Comparison of ENCODE assay signal across 1 cellular context in the genomic region with DNA sequence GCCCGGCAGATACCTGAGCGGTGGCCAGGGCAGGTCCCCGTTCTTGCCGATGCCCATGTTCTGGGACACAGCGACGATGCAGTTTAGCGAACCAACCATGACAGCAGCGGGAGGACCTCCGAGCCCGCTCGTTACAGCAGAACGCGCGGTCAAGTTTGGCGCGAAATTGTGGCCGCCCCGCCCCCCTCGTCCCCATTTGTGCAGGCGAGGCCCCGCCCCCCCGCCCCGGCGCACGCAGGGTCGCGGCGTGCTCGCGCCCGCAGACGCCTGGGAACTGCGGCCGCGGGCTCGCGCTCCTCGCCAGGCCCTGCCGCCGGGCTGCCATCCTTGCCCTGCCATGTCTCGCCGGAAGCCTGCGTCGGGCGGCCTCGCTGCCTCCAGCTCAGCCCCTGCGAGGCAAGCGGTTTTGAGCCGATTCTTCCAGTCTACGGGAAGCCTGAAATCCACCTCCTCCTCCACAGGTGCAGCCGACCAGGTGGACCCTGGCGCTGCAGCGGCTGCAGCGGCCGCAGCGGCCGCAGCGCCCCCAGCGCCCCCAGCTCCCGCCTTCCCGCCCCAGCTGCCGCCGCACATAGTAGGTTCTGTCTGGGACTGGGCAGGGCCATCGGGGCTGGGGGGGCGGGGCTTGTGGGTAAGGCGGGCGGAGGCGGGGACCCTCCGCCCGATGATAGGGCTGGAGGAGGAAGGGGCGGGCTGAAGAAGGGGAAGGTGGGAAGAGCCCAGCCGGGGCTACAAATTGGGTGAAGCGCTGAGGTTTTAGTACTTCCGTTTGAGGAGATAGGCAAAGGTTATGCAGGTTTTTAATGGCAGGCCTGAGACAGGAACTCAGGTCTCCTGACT.
TF ChIP-seq lines count a peak whose summit lies in the region.

A gene (minus strand): TSS at position 593 of the 840 bp plus-strand sequence. CDS start 494 bp downstream, at position 99.
A gene (plus strand): TSS at position 262 of the 840 bp plus-strand sequence. CDS start 76 bp downstream, at position 338.

TF ChIP-seq in K562, 482 proteins besides CTCF, POLR2A, EP300 and RAD21 (continued from another document and continues in another):
- TF ChIP-seq, protein P1, sequence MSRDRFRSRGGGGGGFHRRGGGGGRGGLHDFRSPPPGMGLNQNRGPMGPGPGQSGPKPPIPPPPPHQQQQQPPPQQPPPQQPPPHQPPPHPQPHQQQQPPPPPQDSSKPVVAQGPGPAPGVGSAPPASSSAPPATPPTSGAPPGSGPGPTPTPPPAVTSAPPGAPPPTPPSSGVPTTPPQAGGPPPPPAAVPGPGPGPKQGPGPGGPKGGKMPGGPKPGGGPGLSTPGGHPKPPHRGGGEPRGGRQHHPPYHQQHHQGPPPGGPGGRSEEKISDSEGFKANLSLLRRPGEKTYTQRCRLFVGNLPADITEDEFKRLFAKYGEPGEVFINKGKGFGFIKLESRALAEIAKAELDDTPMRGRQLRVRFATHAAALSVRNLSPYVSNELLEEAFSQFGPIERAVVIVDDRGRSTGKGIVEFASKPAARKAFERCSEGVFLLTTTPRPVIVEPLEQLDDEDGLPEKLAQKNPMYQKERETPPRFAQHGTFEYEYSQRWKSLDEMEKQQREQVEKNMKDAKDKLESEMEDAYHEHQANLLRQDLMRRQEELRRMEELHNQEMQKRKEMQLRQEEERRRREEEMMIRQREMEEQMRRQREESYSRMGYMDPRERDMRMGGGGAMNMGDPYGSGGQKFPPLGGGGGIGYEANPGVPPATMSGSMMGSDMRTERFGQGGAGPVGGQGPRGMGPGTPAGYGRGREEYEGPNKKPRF (IDR thresholded peaks at IDR 0.05; ENCODE audit: low read depth, low read length), result no peak
- TF ChIP-seq, protein P2, sequence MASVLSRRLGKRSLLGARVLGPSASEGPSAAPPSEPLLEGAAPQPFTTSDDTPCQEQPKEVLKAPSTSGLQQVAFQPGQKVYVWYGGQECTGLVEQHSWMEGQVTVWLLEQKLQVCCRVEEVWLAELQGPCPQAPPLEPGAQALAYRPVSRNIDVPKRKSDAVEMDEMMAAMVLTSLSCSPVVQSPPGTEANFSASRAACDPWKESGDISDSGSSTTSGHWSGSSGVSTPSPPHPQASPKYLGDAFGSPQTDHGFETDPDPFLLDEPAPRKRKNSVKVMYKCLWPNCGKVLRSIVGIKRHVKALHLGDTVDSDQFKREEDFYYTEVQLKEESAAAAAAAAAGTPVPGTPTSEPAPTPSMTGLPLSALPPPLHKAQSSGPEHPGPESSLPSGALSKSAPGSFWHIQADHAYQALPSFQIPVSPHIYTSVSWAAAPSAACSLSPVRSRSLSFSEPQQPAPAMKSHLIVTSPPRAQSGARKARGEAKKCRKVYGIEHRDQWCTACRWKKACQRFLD (CRISPR knock-in tag; IDR thresholded peaks at IDR 0.05), result peak; percentile 67; the same call in 1 of the 2 replicates
- TF ChIP-seq KLF6 (CRISPR knock-in tag; IDR thresholded peaks at IDR 0.05; ENCODE audit: borderline replicate concordance) (no peak), EGR1 (conservative IDR thresholded peaks at IDR 0.05) (peak; percentile 61), POLR3A (IDR thresholded peaks at IDR 0.05; ENCODE audit: borderline replicate concordance, extremely low read depth, insufficient read depth, insufficient read length) (no peak), KLF13 (tag; IDR thresholded peaks at IDR 0.05; ENCODE audit: borderline replicate concordance, low read depth) (no peak), C11orf30 (IDR thresholded peaks at IDR 0.05; ENCODE audit: low read depth) (no peak), GABPA (tag; conservative IDR thresholded peaks at IDR 0.05; ENCODE audit: low read depth) (peak; percentile 87), BACH1 (tag; IDR thresholded peaks at IDR 0.05) (no peak), STAT5A (IDR thresholded peaks at IDR 0.05; ENCODE audit: borderline replicate concordance, low read length) (no peak), ETS2 (tag; IDR thresholded peaks at IDR 0.05; ENCODE audit: borderline replicate concordance, poor library complexity, severe bottlenecking) (no peak), ZNF175 (CRISPR knock-in tag; IDR thresholded peaks at IDR 0.05; ENCODE audit: low read depth) (no peak), HNRNPL (IDR thresholded peaks at IDR 0.05; ENCODE audit: low read depth, low read length) (peak; percentile 69; the same call in 1 of the 2 replicates), ILF3 (IDR thresholded peaks at IDR 0.05; ENCODE audit: borderline replicate concordance) (no peak), RHOXF2B (CRISPR knock-in tag; conservative IDR thresholded peaks at IDR 0.05) (no peak), MAFK (IDR thresholded peaks at IDR 0.05; ENCODE audit: low read length) (no peak), MAFF (IDR thresholded peaks at IDR 0.05; ENCODE audit: low read length) (no peak), POLR2AphosphoS2 (IDR thresholded peaks at IDR 0.05; ENCODE audit: low read length) (no peak), HDAC2 (IDR thresholded peaks at IDR 0.05) (peak; percentile 35; the same call in 1 of the 2 replicates), IFI16 (CRISPR knock-in tag; IDR thresholded peaks at IDR 0.05) (no peak), ZNF140 (CRISPR knock-in tag; IDR thresholded peaks at IDR 0.05) (no peak)
- TF ChIP-seq, protein P3, sequence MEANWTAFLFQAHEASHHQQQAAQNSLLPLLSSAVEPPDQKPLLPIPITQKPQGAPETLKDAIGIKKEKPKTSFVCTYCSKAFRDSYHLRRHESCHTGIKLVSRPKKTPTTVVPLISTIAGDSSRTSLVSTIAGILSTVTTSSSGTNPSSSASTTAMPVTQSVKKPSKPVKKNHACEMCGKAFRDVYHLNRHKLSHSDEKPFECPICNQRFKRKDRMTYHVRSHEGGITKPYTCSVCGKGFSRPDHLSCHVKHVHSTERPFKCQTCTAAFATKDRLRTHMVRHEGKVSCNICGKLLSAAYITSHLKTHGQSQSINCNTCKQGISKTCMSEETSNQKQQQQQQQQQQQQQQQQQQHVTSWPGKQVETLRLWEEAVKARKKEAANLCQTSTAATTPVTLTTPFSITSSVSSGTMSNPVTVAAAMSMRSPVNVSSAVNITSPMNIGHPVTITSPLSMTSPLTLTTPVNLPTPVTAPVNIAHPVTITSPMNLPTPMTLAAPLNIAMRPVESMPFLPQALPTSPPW (CRISPR knock-in tag; IDR thresholded peaks at IDR 0.05), result peak; percentile 85
- TF ChIP-seq, protein P4, sequence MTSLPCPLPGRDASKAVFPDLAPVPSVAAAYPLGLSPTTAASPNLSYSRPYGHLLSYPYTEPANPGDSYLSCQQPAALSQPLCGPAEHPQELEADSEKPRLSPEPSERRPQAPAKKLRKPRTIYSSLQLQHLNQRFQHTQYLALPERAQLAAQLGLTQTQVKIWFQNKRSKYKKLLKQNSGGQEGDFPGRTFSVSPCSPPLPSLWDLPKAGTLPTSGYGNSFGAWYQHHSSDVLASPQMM (CRISPR knock-in tag; IDR thresholded peaks at IDR 0.05), result no peak
- TF ChIP-seq, protein P5, sequence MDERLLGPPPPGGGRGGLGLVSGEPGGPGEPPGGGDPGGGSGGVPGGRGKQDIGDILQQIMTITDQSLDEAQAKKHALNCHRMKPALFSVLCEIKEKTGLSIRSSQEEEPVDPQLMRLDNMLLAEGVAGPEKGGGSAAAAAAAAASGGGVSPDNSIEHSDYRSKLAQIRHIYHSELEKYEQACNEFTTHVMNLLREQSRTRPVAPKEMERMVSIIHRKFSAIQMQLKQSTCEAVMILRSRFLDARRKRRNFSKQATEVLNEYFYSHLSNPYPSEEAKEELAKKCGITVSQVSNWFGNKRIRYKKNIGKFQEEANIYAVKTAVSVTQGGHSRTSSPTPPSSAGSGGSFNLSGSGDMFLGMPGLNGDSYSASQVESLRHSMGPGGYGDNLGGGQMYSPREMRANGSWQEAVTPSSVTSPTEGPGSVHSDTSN (CRISPR knock-in tag; IDR thresholded peaks at IDR 0.05; ENCODE audit: low read depth), result no peak
- TF ChIP-seq, protein P5 (tag; conservative IDR thresholded peaks at IDR 0.05; ENCODE audit: low read depth), result no peak
- TF ChIP-seq, protein P6, sequence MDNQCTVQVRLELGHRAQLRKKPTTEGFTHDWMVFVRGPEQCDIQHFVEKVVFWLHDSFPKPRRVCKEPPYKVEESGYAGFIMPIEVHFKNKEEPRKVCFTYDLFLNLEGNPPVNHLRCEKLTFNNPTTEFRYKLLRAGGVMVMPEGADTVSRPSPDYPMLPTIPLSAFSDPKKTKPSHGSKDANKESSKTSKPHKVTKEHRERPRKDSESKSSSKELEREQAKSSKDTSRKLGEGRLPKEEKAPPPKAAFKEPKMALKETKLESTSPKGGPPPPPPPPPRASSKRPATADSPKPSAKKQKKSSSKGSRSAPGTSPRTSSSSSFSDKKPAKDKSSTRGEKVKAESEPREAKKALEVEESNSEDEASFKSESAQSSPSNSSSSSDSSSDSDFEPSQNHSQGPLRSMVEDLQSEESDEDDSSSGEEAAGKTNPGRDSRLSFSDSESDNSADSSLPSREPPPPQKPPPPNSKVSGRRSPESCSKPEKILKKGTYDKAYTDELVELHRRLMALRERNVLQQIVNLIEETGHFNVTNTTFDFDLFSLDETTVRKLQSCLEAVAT (IDR thresholded peaks at IDR 0.05), result 0 out of 4 replicates have a peak, but pooled peaks of 1 of the 2 experiments have one; percentile 16
- TF ChIP-seq, protein P7, sequence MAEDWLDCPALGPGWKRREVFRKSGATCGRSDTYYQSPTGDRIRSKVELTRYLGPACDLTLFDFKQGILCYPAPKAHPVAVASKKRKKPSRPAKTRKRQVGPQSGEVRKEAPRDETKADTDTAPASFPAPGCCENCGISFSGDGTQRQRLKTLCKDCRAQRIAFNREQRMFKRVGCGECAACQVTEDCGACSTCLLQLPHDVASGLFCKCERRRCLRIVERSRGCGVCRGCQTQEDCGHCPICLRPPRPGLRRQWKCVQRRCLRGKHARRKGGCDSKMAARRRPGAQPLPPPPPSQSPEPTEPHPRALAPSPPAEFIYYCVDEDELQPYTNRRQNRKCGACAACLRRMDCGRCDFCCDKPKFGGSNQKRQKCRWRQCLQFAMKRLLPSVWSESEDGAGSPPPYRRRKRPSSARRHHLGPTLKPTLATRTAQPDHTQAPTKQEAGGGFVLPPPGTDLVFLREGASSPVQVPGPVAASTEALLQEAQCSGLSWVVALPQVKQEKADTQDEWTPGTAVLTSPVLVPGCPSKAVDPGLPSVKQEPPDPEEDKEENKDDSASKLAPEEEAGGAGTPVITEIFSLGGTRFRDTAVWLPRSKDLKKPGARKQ (CRISPR knock-in tag; IDR thresholded peaks at IDR 0.05), result no peak
- TF ChIP-seq, protein P8, sequence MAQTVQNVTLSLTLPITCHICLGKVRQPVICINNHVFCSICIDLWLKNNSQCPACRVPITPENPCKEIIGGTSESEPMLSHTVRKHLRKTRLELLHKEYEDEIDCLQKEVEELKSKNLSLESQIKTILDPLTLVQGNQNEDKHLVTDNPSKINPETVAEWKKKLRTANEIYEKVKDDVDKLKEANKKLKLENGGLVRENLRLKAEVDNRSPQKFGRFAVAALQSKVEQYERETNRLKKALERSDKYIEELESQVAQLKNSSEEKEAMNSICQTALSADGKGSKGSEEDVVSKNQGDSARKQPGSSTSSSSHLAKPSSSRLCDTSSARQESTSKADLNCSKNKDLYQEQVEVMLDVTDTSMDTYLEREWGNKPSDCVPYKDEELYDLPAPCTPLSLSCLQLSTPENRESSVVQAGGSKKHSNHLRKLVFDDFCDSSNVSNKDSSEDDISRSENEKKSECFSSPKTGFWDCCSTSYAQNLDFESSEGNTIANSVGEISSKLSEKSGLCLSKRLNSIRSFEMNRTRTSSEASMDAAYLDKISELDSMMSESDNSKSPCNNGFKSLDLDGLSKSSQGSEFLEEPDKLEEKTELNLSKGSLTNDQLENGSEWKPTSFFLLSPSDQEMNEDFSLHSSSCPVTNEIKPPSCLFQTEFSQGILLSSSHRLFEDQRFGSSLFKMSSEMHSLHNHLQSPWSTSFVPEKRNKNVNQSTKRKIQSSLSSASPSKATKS (CRISPR knock-in tag; IDR thresholded peaks at IDR 0.05), result no peak
- TF ChIP-seq, protein P9, sequence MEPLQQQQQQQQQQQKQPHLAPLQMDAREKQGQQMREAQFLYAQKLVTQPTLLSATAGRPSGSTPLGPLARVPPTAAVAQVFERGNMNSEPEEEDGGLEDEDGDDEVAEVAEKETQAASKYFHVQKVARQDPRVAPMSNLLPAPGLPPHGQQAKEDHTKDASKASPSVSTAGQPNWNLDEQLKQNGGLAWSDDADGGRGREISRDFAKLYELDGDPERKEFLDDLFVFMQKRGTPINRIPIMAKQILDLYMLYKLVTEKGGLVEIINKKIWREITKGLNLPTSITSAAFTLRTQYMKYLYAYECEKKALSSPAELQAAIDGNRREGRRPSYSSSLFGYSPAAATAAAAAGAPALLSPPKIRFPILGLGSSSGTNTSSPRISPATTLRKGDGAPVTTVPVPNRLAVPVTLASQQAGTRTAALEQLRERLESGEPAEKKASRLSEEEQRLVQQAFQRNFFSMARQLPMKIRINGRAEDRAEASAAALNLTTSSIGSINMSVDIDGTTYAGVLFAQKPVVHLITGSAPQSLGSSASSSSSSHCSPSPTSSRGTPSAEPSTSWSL (CRISPR knock-in tag; IDR thresholded peaks at IDR 0.05; ENCODE audit: borderline replicate concordance), result no peak
- TF ChIP-seq, protein P10, sequence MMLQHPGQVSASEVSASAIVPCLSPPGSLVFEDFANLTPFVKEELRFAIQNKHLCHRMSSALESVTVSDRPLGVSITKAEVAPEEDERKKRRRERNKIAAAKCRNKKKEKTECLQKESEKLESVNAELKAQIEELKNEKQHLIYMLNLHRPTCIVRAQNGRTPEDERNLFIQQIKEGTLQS (IDR thresholded peaks at IDR 0.05), result no peak
- TF ChIP-seq, protein P10 (CRISPR knock-in tag; conservative IDR thresholded peaks at IDR 0.05), result no peak
